Comparison of ENCODE assay signal across 8 cellular contexts in genomic region chr3:35639251-35640185, GRCh38. TPM values are rescaled to one million over a fixed set of nuclear protein-coding genes. Genes with fewer than 3 reads are reported as not detected.
A peak's percentile ranks its signal among the peaks of the same experiment; 100 is the strongest.
DNase-seq lines count a peak whose midpoint lies in the region; ATAC-seq lines count a peak whose summit lies in the region.

Gene ARPP21, plus strand, starts transcription at chr3:35639525. Its CDS starts 42,227 bp downstream, at chr3:35681752.

- H3K27ac Mint-ChIP-seq in CD4-positive, alpha-beta memory T cell: no peak within 1 kb of the TSS

- ATAC-seq in GM18511 (IDR thresholded peaks at IDR 0.05; ENCODE audit: unreplicated experiment): peak; percentile 42
- ATAC-seq in esophagus mucosa: peak; percentile 41
- ATAC-seq in HG03045 (IDR thresholded peaks at IDR 0.05; ENCODE audit: unreplicated experiment): no peak

- no peaks in the 10 kb centered on the region for H3K4me1 ChIP-seq in SJCRH30
- H3K4me1 ChIP-seq in mucosa of rectum (ENCODE audit: control insufficient read depth in 2 of 2, insufficient read depth in 2 of 2, low read length in 2 of 2): no peaks in the 10 kb centered on the region
- no peaks in the 10 kb centered on the region for H3K4me1 ChIP-seq in CD4-positive, alpha-beta memory T cell (ENCODE audit: insufficient read depth, low read length)

- intact Hi-C loops in CD4-positive, alpha-beta memory T cell (cut with micrococcal nuclease): no loop called here

- H3K4me1 Mint-ChIP-seq in CD4-positive, alpha-beta memory T cell: peaks cover 0 to 4% (median 2%) of the 10 kb centered on the region in 4 donors

- no peak within 1 kb of the TSS for H3K9ac ChIP-seq in mucosa of rectum (ENCODE audit: low read depth in 1 of 2, low read length in 2 of 2)

- peak; percentile 75 for DNase-seq in Ammon's horn (ENCODE audit: low spot score)
- no peak for DNase-seq in SJCRH30
- DNase-seq in A172 (ENCODE audit: low spot score): no peak
- DNase-seq in CD4-positive, alpha-beta memory T cell: no peak

- H3K4me3 ChIP-seq in SJCRH30 (no peak within 1 kb of the TSS), mucosa of rectum (ENCODE audit: low read length in 2 of 2) (peak within 1 kb of the TSS; percentile 17 to 53)
- H3K4me3 ChIP-seq in CD4-positive, alpha-beta memory T cell (ENCODE audit: low read length in 2 of 2): no peak within 1 kb of the TSS

- no peaks in the 10 kb centered on the region for H3K36me3 Mint-ChIP-seq in CD4-positive, alpha-beta memory T cell

- H3K27ac ChIP-seq in SJCRH30 (no peak within 1 kb of the TSS), mucosa of rectum (ENCODE audit: low read depth in 2 of 2, low read length in 2 of 2) (no peak within 1 kb of the TSS)
- no peak within 1 kb of the TSS for H3K27ac ChIP-seq in CD4-positive, alpha-beta memory T cell (ENCODE audit: low read depth, low read length)

- no peaks in the 10 kb centered on the region for H3K36me3 ChIP-seq in SJCRH30
- no peaks in the 10 kb centered on the region for H3K36me3 ChIP-seq in mucosa of rectum (ENCODE audit: control insufficient read depth in 2 of 2, insufficient read depth in 2 of 2, low read length in 2 of 2)
- no peaks in the 10 kb centered on the region for H3K36me3 ChIP-seq in CD4-positive, alpha-beta memory T cell (ENCODE audit: insufficient read depth, low read length)

- H3K9me3 Mint-ChIP-seq in CD4-positive, alpha-beta memory T cell: peaks cover 0 to 16% (median 4%) of the 10 kb centered on the region in 8 donors

- H3K9me3 ChIP-seq in SJCRH30 (replicated peaks) (no peaks in the 10 kb centered on the region), mucosa of rectum (ENCODE audit: control insufficient read depth in 2 of 2, low read length in 2 of 2) (no peaks in the 10 kb centered on the region)
- H3K9me3 ChIP-seq in CD4-positive, alpha-beta memory T cell (ENCODE audit: control insufficient read depth in 1 of 2, low read length in 2 of 2): no peaks in the 10 kb centered on the region

- peak within 1 kb of the TSS in 2 of 8 donors; percentile 18 to 65 for H3K4me3 Mint-ChIP-seq in CD4-positive, alpha-beta memory T cell

- H3K27me3 ChIP-seq in SJCRH30 (no peaks in the 10 kb centered on the region), mucosa of rectum (ENCODE audit: control insufficient read depth in 2 of 2, insufficient read depth in 2 of 2, low read length in 2 of 2) (peaks cover 11 to 15% of the 10 kb centered on the region in 2 donors)
- H3K27me3 ChIP-seq in CD4-positive, alpha-beta memory T cell (ENCODE audit: insufficient read depth, low read length): no peaks in the 10 kb centered on the region

- POLR2A ChIA-PET in CD4-positive, alpha-beta memory T cell (lab: Charles Lee; ENCODE audit: partially characterized antibody): no interaction called here

- peaks cover 12 to 17% of the 10 kb centered on the region in 2 donors for H3K27me3 Mint-ChIP-seq in CD4-positive, alpha-beta memory T cell

- CTCF ChIA-PET in CD4-positive, alpha-beta memory T cell (lab: Charles Lee; ENCODE audit: partially characterized antibody): no interaction called here

RNA-seq across cellular contexts. Expression of gene ARPP21, which starts in this region (rescaled TPM):
- 9.9 and 10.2 TPM in 2 replicates for total RNA-seq in SJCRH30 (2014; rRNA removed; shearing (Covaris generic))
- total RNA-seq in esophagus mucosa: not detected
- not detected in 2 replicates for total RNA-seq in A172 (2014; rRNA removed; shearing (Covaris generic))
- total RNA-seq in CD4-positive, alpha-beta memory T cell: not detected
- not detected for polyA plus RNA-seq in CD4-positive, alpha-beta memory T cell

Comparison
In these comparisons a context has a peak if more than half of its experiments do, and no peak if none do; other contexts are left out.
1. RNA of gene ARPP21 (total RNA-seq): 9.9 to 10.2 TPM in SJCRH30; not detected in esophagus mucosa (single experiment), not detected in A172 and not detected in CD4-positive, alpha-beta memory T cell; every median in the first group is over 10 times any median in the second.
2. Peak in ATAC-seq in esophagus mucosa; RNA of the gene not detected or under 1 TPM.
3. H3K4me3 ChIP-seq: peak in mucosa of rectum (2 of 2); none in SJCRH30 (single experiment) and CD4-positive, alpha-beta memory T cell (0 of 2).